In the genomic region with DNA sequence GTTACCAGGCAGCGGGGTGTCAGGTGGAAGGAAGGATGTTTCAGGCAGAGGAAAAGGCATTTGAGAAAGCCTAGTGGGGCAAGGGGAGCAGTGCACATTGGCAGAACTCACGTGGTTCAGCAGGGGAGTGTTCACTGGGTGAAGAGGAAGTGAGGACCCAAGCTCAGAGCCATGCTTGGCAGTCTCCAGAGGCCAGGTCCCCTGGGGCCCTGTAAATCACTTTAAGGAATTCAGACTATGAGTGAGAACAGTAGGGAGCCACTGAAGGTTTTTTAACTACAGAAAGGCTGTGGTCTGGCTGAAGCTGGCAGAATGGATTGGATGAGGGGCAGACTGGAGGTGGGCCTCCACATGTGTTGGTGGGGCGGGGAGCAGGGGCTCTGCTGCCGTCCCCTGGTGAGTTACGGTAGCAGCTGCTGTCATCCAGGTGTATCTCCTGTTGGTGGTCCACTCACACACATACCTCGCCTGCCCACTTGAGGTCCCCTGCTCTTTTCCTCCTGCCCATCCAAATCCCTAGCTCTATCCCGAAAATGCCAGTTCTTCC, we compare ENCODE assay signal across 8 cellular contexts. TPM values are rescaled to one million over a fixed set of nuclear protein-coding genes. Genes with fewer than 3 reads are reported as not detected.
DNase-seq lines count a peak whose midpoint lies in the region; ATAC-seq and TF ChIP-seq lines count a peak whose summit lies in the region.

No MANE protein-coding gene starts in this region.

- H3K9me3 Mint-ChIP-seq in activated B cell treated with CpG ODN at 0.5 μM for 24 hours = no peaks in the 10 kb centered on the region

- TF ChIP-seq CTCF in GM12873 (IDR thresholded peaks at IDR 0.05; ENCODE audit: insufficient read depth, low read depth, low read length, missing control alignments) (peak; percentile 52), activated B cell treated with CpG ODN at 0.5 μM for 24 hours (IDR thresholded peaks at IDR 0.05) (no peak), lower leg skin (IDR thresholded peaks at IDR 0.05) (no peak)

- peaks cover 56% of the 10 kb centered on the region for H3K4me1 ChIP-seq in HUES64 (ENCODE audit: insufficient read depth, low read length)
- peaks cover 43% of the 10 kb centered on the region for H3K4me1 ChIP-seq in iPS-20b (ENCODE audit: insufficient read depth, low read length)

- H3K4me1 Mint-ChIP-seq in activated B cell treated with CpG ODN at 0.5 μM for 24 hours = peaks cover 70% of the 10 kb centered on the region

- POLR2A ChIA-PET in activated B cell treated with CpG ODN at 0.5 μM for 24 hours (lab: Charles Lee) = interaction anchor here (0.6 to 4.2 kb wide), 17 partner anchors 8 to 305 kb away, joined by 3 to 35 read pairs (median 4); a partner anchor contains a TSS

- H3K4me3 ChIP-seq in HUES64 (ENCODE audit: low read length) (no peak overlapping the region), iPS-20b (ENCODE audit: low read length) (peak overlapping the region; percentile 33; the same call in 1 of the 2 replicates), lower leg skin (ENCODE audit: low read depth, poor library complexity, severe bottlenecking) (no peak overlapping the region)

- intact Hi-C loops in activated B cell treated with CpG ODN at 0.5 μM for 24 hours (cut with micrococcal nuclease) = loop anchor here (1.0 to 10.0 kb wide), 6 partner anchors 16 to 1855 kb away; a partner anchor contains a TSS
- intact Hi-C loops in lower leg skin (cut with DNase I; ENCODE audit: low total_unique reads) = no loop called here

- H3K36me3 Mint-ChIP-seq in activated B cell treated with CpG ODN at 0.5 μM for 24 hours (ENCODE audit: low read depth) = peaks cover 4% of the 10 kb centered on the region

- CTCF ChIA-PET in activated B cell treated with CpG ODN at 0.5 μM for 24 hours (lab: Charles Lee) = interaction anchor here (0.5 to 4.3 kb wide), 12 partner anchors 8 to 741 kb away, joined by 3 to 19 read pairs (median 4); a partner anchor contains a TSS

- H3K27ac ChIP-seq in HUES64 (ENCODE audit: low read depth, low read length) = peak overlapping the region; percentile 72
- no peak overlapping the region for H3K27ac ChIP-seq in iPS-20b (ENCODE audit: low read length)

- DNase-seq in activated B cell treated with CpG ODN at 0.5 μM for 24 hours (peak; percentile 74), lower leg skin (ENCODE audit: low spot score in 2 of 2) (no peak), NCI-H345 treated with DMSO at 0.1 percent for 48 hours (lab: John Stamatoyannopoulos, UW; ENCODE audit: unreplicated experiment) (no peak), HPDE6-E6E7 (ENCODE audit: extremely low spot score) (no peak)

- H3K9ac ChIP-seq in HUES64 (ENCODE audit: low read depth, low read length) (no peak overlapping the region), iPS-20b (ENCODE audit: low read depth, low read length) (no peak overlapping the region)

- H3K9me3 ChIP-seq in HUES64 (ENCODE audit: insufficient read depth, low read depth, low read length) (no peaks in the 10 kb centered on the region), iPS-20b (ENCODE audit: insufficient read depth, low read depth, low read length) (no peaks in the 10 kb centered on the region)

- WGBS in HUES64 = 37% methylated on average over 7 of the region's 7 CpGs
- 76 to 77% methylated on average over 7 of the region's 7 CpGs for WGBS in lower leg skin, 2 donors

- peak overlapping the region; percentile 75 for H3K4me3 Mint-ChIP-seq in activated B cell treated with CpG ODN at 0.5 μM for 24 hours

- peak overlapping the region; percentile 94 for H3K27ac Mint-ChIP-seq in activated B cell treated with CpG ODN at 0.5 μM for 24 hours

- ATAC-seq in GM21576 (IDR thresholded peaks at IDR 0.05; ENCODE audit: unreplicated experiment) (peak; percentile 53), activated B cell treated with CpG ODN at 0.5 μM for 24 hours (ENCODE audit: low read depth) (peak; percentile 95)

- no peak for TF ChIP-seq POLR2A in lower leg skin (IDR thresholded peaks at IDR 0.05)

- no peaks in the 10 kb centered on the region for H3K27me3 Mint-ChIP-seq in activated B cell treated with CpG ODN at 0.5 μM for 24 hours

- H3K36me3 ChIP-seq in HUES64 (ENCODE audit: insufficient read depth, low read length) = no peaks in the 10 kb centered on the region
- no peaks in the 10 kb centered on the region for H3K36me3 ChIP-seq in iPS-20b (ENCODE audit: insufficient read depth, low read depth, low read length)

- no peaks in the 10 kb centered on the region for H3K27me3 ChIP-seq in HUES64 (ENCODE audit: insufficient read depth, low read length)
- H3K27me3 ChIP-seq in iPS-20b (ENCODE audit: insufficient read depth, low read length) = no peaks in the 10 kb centered on the region

RNA-seq across cellular contexts. Expression of a gene that starts 5.1 kb away (rescaled TPM):
- 8.1 TPM for polyA plus RNA-seq in HUES64 (2013, experiment 1 of 2)
- 8.4 TPM for polyA plus RNA-seq in HUES64 (2013, experiment 2 of 2)
- total RNA-seq in activated B cell treated with CpG ODN at 0.5 μM for 24 hours (53.4 and 57.6 TPM in 2 replicates), lower leg skin (10 to 100 TPM; 26.8 to 30.0 (median 29.5) TPM)

RNA-seq across cellular contexts. Expression of a gene that starts 7.2 kb away (rescaled TPM):
- 25.3 TPM for polyA plus RNA-seq in HUES64 (2013, experiment 1 of 2)
- 27.3 TPM for polyA plus RNA-seq in HUES64 (2013, experiment 2 of 2)
- total RNA-seq in activated B cell treated with CpG ODN at 0.5 μM for 24 hours = 18.0 and 19.8 TPM in 2 replicates
- 10 to 100 TPM; 38.1 to 63.6 (median 58.9) TPM for total RNA-seq in lower leg skin
